8 cellular contexts compared by ENCODE assay signal in genomic region chr1:179230251-179230650, GRCh38. TPM values are rescaled to one million over a fixed set of nuclear protein-coding genes. Genes with fewer than 3 reads are reported as not detected.
A peak's percentile ranks its signal among the peaks of the same experiment; 100 is the strongest.
DNase-seq lines count a peak whose midpoint lies in the region; FAIRE-seq and TF ChIP-seq lines count a peak whose summit lies in the region.

No MANE protein-coding gene starts in this region.

- no peak for TF ChIP-seq CTCF in osteoblast (IDR thresholded peaks at IDR 0.05; ENCODE audit: extremely low read depth, low read depth, low read length)

- H2AFZ ChIP-seq in osteoblast (ENCODE audit: low read length) = peak overlapping the region; percentile 90

- no peak for FAIRE-seq in urothelium cell line (lab: Jason Lieb, UNC)

- H3K4me1 ChIP-seq in duodenal mucosa (ENCODE audit: control insufficient read depth in 1 of 2, insufficient read depth in 2 of 2, low read length in 2 of 2) = peaks cover 21 to 22% of the 10 kb centered on the region in 2 donors
- peaks cover 20% of the 10 kb centered on the region for H3K4me1 ChIP-seq in osteoblast (ENCODE audit: insufficient read depth, low read length)

- H3K27me3 ChIP-seq in duodenal mucosa (ENCODE audit: control insufficient read depth in 1 of 2, insufficient read depth in 2 of 2, low read length in 2 of 2) = no peaks in the 10 kb centered on the region
- H3K27me3 ChIP-seq in osteoblast (ENCODE audit: insufficient read depth, low read length) = no peaks in the 10 kb centered on the region

- H3K79me2 ChIP-seq in osteoblast (ENCODE audit: insufficient read depth, low read length) = peaks cover 32% of the 10 kb centered on the region

- H4K20me1 ChIP-seq in osteoblast (ENCODE audit: insufficient read depth, low read length) = peaks cover 8% of the 10 kb centered on the region

- H3K9me3 ChIP-seq in duodenal mucosa (ENCODE audit: control insufficient read depth in 1 of 2, low read length in 2 of 2) (no peaks in the 10 kb centered on the region), osteoblast (ENCODE audit: low read depth, low read length) (no peaks in the 10 kb centered on the region)

- no peak overlapping the region for H3K27ac ChIP-seq in duodenal mucosa (ENCODE audit: low read depth, low read length)
- H3K27ac ChIP-seq in osteoblast (ENCODE audit: low read depth, low read length) = peak overlapping the region; percentile 36

- H3K4me3 ChIP-seq in duodenal mucosa (ENCODE audit: low read depth in 1 of 2, low read length in 2 of 2) (peak overlapping the region; percentile 63 to 65), osteoblast (ENCODE audit: insufficient read depth, low read length) (peak overlapping the region; percentile 80)

- DNase-seq in ELR (ENCODE audit: low read depth) (peak; percentile 95), NCI-H226 (peak; percentile 54), osteoblast (ENCODE audit: insufficient read length, low spot score, missing footprints) (peak; percentile 86), inferior parietal cortex (ENCODE audit: extremely low spot score) (no peak), NCI-H1417 (lab: John Stamatoyannopoulos, UW) (no peak), urothelium cell line (ENCODE audit: low spot score) (no peak), middle frontal gyrus (ENCODE audit: extremely low spot score, low spot score) (no peak)

- peak overlapping the region in 1 of 2 donors; percentile 24 for H3K9ac ChIP-seq in duodenal mucosa (ENCODE audit: low read depth in 1 of 2, low read length in 2 of 2)

- H3K36me3 ChIP-seq in duodenal mucosa (ENCODE audit: control insufficient read depth in 1 of 2, insufficient read depth in 2 of 2, low read length in 2 of 2) (no peaks in the 10 kb centered on the region), osteoblast (ENCODE audit: insufficient read depth, low read length) (no peaks in the 10 kb centered on the region)

- H3K4me2 ChIP-seq in osteoblast (ENCODE audit: insufficient read depth, low read length) = peak overlapping the region; percentile 85

RNA-seq across cellular contexts. Expression of gene ABL2, which starts 0.8 kb away (rescaled TPM):
- total RNA-seq in osteoblast = 87.2 and 92.2 TPM in 2 replicates

Comparison
In these comparisons a context has a peak if more than half of its experiments do, and no peak if none do; other contexts are left out.
1. DNase-seq: peak in ELR (single experiment), NCI-H226 (single experiment) and osteoblast (single experiment); none in inferior parietal cortex (single experiment), NCI-H1417 (0 of 3), urothelium cell line (single experiment) and middle frontal gyrus (single experiment).